29 cellular contexts compared by ENCODE assay signal in genomic region chr16:8828541-8829165, GRCh38. TPM values are rescaled to one million over a fixed set of nuclear protein-coding genes. Genes with fewer than 3 reads are reported as not detected.
DNase-seq lines count a peak whose midpoint lies in the region; ATAC-seq, FAIRE-seq and TF ChIP-seq lines count a peak whose summit lies in the region.
"Had no signal": no experiment of that assay in that cellular context is flagged by ENCODE, and none has a peak within 500 bp of the region (broad histone marks: within the 10 kb centered on the region; RNA-seq: fewer than 3 reads in every experiment).

No MANE protein-coding gene starts in this region.

- BruUV-seq in mammary epithelial cell (replicated peaks; lab: Mats Ljungman, UMichigan): no TSS peak

- H3K9me2 ChIP-seq in GM23338 (ENCODE audit: insufficient read depth): no peaks in the 10 kb centered on the region

- H3K27me3 ChIP-seq in BLaER1 (no peaks in the 10 kb centered on the region), GM23338 (ENCODE audit: insufficient read depth) (no peaks in the 10 kb centered on the region), mammary epithelial cell (ENCODE audit: insufficient read depth, low read length) (no peaks in the 10 kb centered on the region), keratinocyte (ENCODE audit: control insufficient read depth, extremely low read depth, insufficient read depth, low read length) (no peaks in the 10 kb centered on the region)
- H3K27me3 ChIP-seq: sigmoid colon, thyroid gland had no signal

- H3K9me3 ChIP-seq in BLaER1 (no peaks in the 10 kb centered on the region), mammary epithelial cell (replicated peaks; ENCODE audit: insufficient read depth, low read length) (no peaks in the 10 kb centered on the region), keratinocyte (ENCODE audit: control insufficient read depth, low read depth, low read length) (no peaks in the 10 kb centered on the region)
- H3K9me3 ChIP-seq: sigmoid colon, thyroid gland had no signal

- H3K4me1 Mint-ChIP-seq in GM23338: peaks cover 55% of the 10 kb centered on the region

- H3K27ac ChIP-seq in BLaER1: peak overlapping the region; percentile 37; the same call in 1 of the 2 replicates
- peak overlapping the region; percentile 46 for H3K27ac ChIP-seq in GM23338 (ENCODE audit: low read depth)
- no peak overlapping the region for H3K27ac ChIP-seq in mammary epithelial cell (ENCODE audit: insufficient read depth, low read depth, low read length)
- H3K27ac ChIP-seq in keratinocyte (ENCODE audit: control insufficient read depth, insufficient read depth, low read length): peak overlapping the region; percentile 65
- H3K27ac ChIP-seq: sigmoid colon, thyroid gland, VCaP had no signal

- no peaks in the 10 kb centered on the region; the same call in 2 of the 3 replicates for H3K9me3 Mint-ChIP-seq in GM23338
- H3K9me3 Mint-ChIP-seq: activated naive CD4-positive, alpha-beta T cell treated with anti-CD3 and anti-CD28 coated beads, Interleukin-2, amount 10 ng/mL, durations not matched to agents 7 days and 5 days; activated T-cell treated with anti-CD3 and anti-CD28 coated beads, Interleukin-2, amount 50 U/mL, for 24 hours; brain; CD4-positive, CD25-positive, alpha-beta regulatory T cell; dendritic cell treated with granulocyte-macrophage colony-stimulating factor and Interleukin-4, amounts not matched to agents 40 ng/mL and 50 ng/mL, for 4 days had no signal

- no peak overlapping the region for H3K4me3 ChIP-seq in BLaER1
- no peak overlapping the region for H3K4me3 ChIP-seq in GM23338
- H3K4me3 ChIP-seq in mammary epithelial cell (replicated peaks in 1 of 3; ENCODE audit: insufficient read depth in 1 of 3, low read depth in 2 of 3, low read length in 3 of 3): no peak overlapping the region
- H3K4me3 ChIP-seq in keratinocyte (ENCODE audit: control insufficient read depth in 2 of 3, extremely low read depth in 1 of 3, insufficient read depth in 2 of 3, low read depth in 1 of 3, low read length in 3 of 3): no peak overlapping the region
- H3K4me3 ChIP-seq: sigmoid colon, thyroid gland had no signal

- intact Hi-C loops in mammary epithelial cell (cut with micrococcal nuclease): no loop called here

- H3K4me2 ChIP-seq in BLaER1: peak overlapping the region; percentile 89; the same call in 1 of the 2 replicates
- no peak overlapping the region for H3K4me2 ChIP-seq in GM23338
- no peak overlapping the region for H3K4me2 ChIP-seq in mammary epithelial cell (ENCODE audit: insufficient read depth, low read depth, low read length)
- peak overlapping the region; percentile 65 for H3K4me2 ChIP-seq in keratinocyte (ENCODE audit: control insufficient read depth, extremely low read depth, insufficient read depth, low read depth, low read length)

- peak; percentile 86 for FAIRE-seq in keratinocyte (lab: Jason Lieb, UNC)

- dilution Hi-C loops in mammary epithelial cell (cut with HindIII; ENCODE audit: low sequenced_read_pairs): no loop called here
- dilution Hi-C loops in keratinocyte (cut with MboI; ENCODE audit: extremely low pct_ligation_motif_present, low sequenced_read_pairs): no loop called here

- DNase-seq in GM23338 (ENCODE audit: low spot score) (no peak), mammary epithelial cell (peak; percentile 74), keratinocyte (ENCODE audit: low read depth, low spot score) (no peak), Kasumi-1 (lab: John Stamatoyannopoulos, UW) (no peak), OCI-M2 (lab: John Stamatoyannopoulos, UW; ENCODE audit: unreplicated experiment) (no peak)
- DNase-seq: activated CD4-positive, alpha-beta T cell treated with anti-CD3 and anti-CD28 coated beads, Interleukin-2, amount 50 U/mL, for 48 hours; activated naive CD4-positive, alpha-beta T cell treated with anti-CD3 and anti-CD28 coated beads, Interleukin-2, amount 10 ng/mL, durations not matched to agents 7 days and 5 days; activated T-cell treated with anti-CD3 and anti-CD28 coated beads, Interleukin-2, amount 50 U/mL, for 24 hours; CD4-positive, CD25-positive, alpha-beta regulatory T cell; DMS53; erythroblast; NCI-H1105; NCI-H2107; NCI-H526; sigmoid colon; stimulated activated naive CD4-positive, alpha-beta T cell; thyroid gland had no signal

- peaks cover 4% of the 10 kb centered on the region for H3K79me2 ChIP-seq in GM23338 (replicated peaks; ENCODE audit: insufficient read depth)
- H3K79me2 ChIP-seq in mammary epithelial cell (ENCODE audit: insufficient read depth, low read length): peaks cover 36% of the 10 kb centered on the region
- peaks cover 31% of the 10 kb centered on the region for H3K79me2 ChIP-seq in keratinocyte (ENCODE audit: control insufficient read depth, insufficient read depth, low read length)

- H4K20me1 ChIP-seq in BLaER1: no peaks in the 10 kb centered on the region
- no peaks in the 10 kb centered on the region for H4K20me1 ChIP-seq in GM23338 (replicated peaks; ENCODE audit: insufficient read depth)
- peaks cover 3% of the 10 kb centered on the region for H4K20me1 ChIP-seq in mammary epithelial cell (ENCODE audit: insufficient read depth, low read length)
- peaks cover 4% of the 10 kb centered on the region for H4K20me1 ChIP-seq in keratinocyte (ENCODE audit: control insufficient read depth, extremely low read depth, insufficient read depth, low read length)

- TF ChIP-seq CTCF in GM23338 (conservative IDR thresholded peaks at IDR 0.05; ENCODE audit: low read depth in 2 of 2): no peak
- no peak for TF ChIP-seq CTCF in mammary epithelial cell (conservative IDR thresholded peaks at IDR 0.05 in 1 of 2, IDR thresholded peaks at IDR 0.05 in 1 of 2; ENCODE audit: extremely low read depth in 1 of 2, insufficient read depth in 1 of 2, low read depth in 1 of 2, low read length in 2 of 2)
- TF ChIP-seq CTCF in keratinocyte (optimal IDR thresholded peaks at IDR 0.05 in 1 of 3, IDR thresholded peaks at IDR 0.05 in 1 of 3, conservative IDR thresholded peaks at IDR 0.05 in 1 of 3; ENCODE audit: extremely low read depth in 1 of 3, insufficient read depth in 2 of 3, low read length in 3 of 3): no peak

- peaks cover 18% of the 10 kb centered on the region for H3K27me3 Mint-ChIP-seq in GM23338 (ENCODE audit: insufficient read depth, low read depth, poor library complexity)
- H3K27me3 Mint-ChIP-seq: activated naive CD4-positive, alpha-beta T cell treated with anti-CD3 and anti-CD28 coated beads, Interleukin-2, amount 10 ng/mL, durations not matched to agents 7 days and 5 days; activated T-cell treated with anti-CD3 and anti-CD28 coated beads, Interleukin-2, amount 50 U/mL, for 24 hours; CD4-positive, CD25-positive, alpha-beta regulatory T cell; dendritic cell treated with granulocyte-macrophage colony-stimulating factor and Interleukin-4, amounts not matched to agents 40 ng/mL and 50 ng/mL, for 4 days had no signal

- H3K9ac ChIP-seq in BLaER1: no peak overlapping the region; the same call in 1 of the 2 replicates
- no peak overlapping the region for H3K9ac ChIP-seq in mammary epithelial cell (ENCODE audit: insufficient read depth, low read length)
- no peak overlapping the region for H3K9ac ChIP-seq in keratinocyte (ENCODE audit: control insufficient read depth, extremely low read depth, insufficient read depth, low read length)

- peaks cover 45% of the 10 kb centered on the region for H3K36me3 ChIP-seq in BLaER1
- H3K36me3 ChIP-seq in GM23338 (ENCODE audit: insufficient read depth): peaks cover 10% of the 10 kb centered on the region
- H3K36me3 ChIP-seq in mammary epithelial cell (ENCODE audit: insufficient read depth, low read length): peaks cover 16% of the 10 kb centered on the region
- peaks cover 19 to 39% of the 10 kb centered on the region in 2 experiments for H3K36me3 ChIP-seq in keratinocyte (ENCODE audit: control insufficient read depth in 2 of 2, extremely low read depth in 1 of 2, insufficient read depth in 2 of 2, low read length in 2 of 2)

- H3K27ac Mint-ChIP-seq in GM23338: peak overlapping the region; percentile 83; the same call in 1 of the 2 replicates
- H3K27ac Mint-ChIP-seq: activated naive CD4-positive, alpha-beta T cell treated with anti-CD3 and anti-CD28 coated beads, Interleukin-2, amount 10 ng/mL, durations not matched to agents 7 days and 5 days; activated T-cell treated with anti-CD3 and anti-CD28 coated beads, Interleukin-2, amount 50 U/mL, for 24 hours; dendritic cell treated with granulocyte-macrophage colony-stimulating factor and Interleukin-4, amounts not matched to agents 40 ng/mL and 50 ng/mL, for 4 days had no signal

- peaks cover 2% of the 10 kb centered on the region for H3K9me1 ChIP-seq in keratinocyte (ENCODE audit: control insufficient read depth, extremely low read depth, insufficient read depth, low read length)

- no peak for ATAC-seq in GM23338
- ATAC-seq in HG03457 (IDR thresholded peaks at IDR 0.05; ENCODE audit: unreplicated experiment): no peak
- no peak for ATAC-seq in HG02588 (IDR thresholded peaks at IDR 0.05; ENCODE audit: unreplicated experiment)
- ATAC-seq: Right ventricle myocardium inferior had no signal

- in situ Hi-C loops in mammary epithelial cell (cut with MboI; ENCODE audit: low sequenced_read_pairs in 2 of 2): no loop called here

- H2AFZ ChIP-seq in GM23338 (no peak overlapping the region), mammary epithelial cell (ENCODE audit: low read depth, low read length) (no peak overlapping the region), keratinocyte (ENCODE audit: control insufficient read depth, low read length) (no peak overlapping the region)

- H3K36me3 Mint-ChIP-seq in GM23338 (ENCODE audit: low read depth): peaks cover 68% of the 10 kb centered on the region

- 76% methylated on average over 7 of the region's 8 CpGs for WGBS in mammary epithelial cell (ENCODE audit: low coverage, missing lambda C conversion rate)

- H3K4me1 ChIP-seq in BLaER1 (peaks cover 53% of the 10 kb centered on the region), GM23338 (ENCODE audit: insufficient read depth) (peaks cover 48% of the 10 kb centered on the region), mammary epithelial cell (ENCODE audit: insufficient read depth, low read length) (peaks cover 13% of the 10 kb centered on the region), keratinocyte (ENCODE audit: control insufficient read depth, extremely low read depth, insufficient read depth, low read length) (peaks cover 13% of the 10 kb centered on the region)
- H3K4me1 ChIP-seq: sigmoid colon, thyroid gland had no signal

- H3F3A ChIP-seq in GM23338 (replicated peaks; ENCODE audit: low read depth): peaks cover 33% of the 10 kb centered on the region

- H3K4me3 Mint-ChIP-seq in GM23338: no peak overlapping the region
- H3K4me3 Mint-ChIP-seq: activated naive CD4-positive, alpha-beta T cell treated with anti-CD3 and anti-CD28 coated beads, Interleukin-2, amount 10 ng/mL, durations not matched to agents 7 days and 5 days; activated T-cell treated with anti-CD3 and anti-CD28 coated beads, Interleukin-2, amount 50 U/mL, for 24 hours; brain; CD4-positive, CD25-positive, alpha-beta regulatory T cell; dendritic cell treated with granulocyte-macrophage colony-stimulating factor and Interleukin-4, amounts not matched to agents 40 ng/mL and 50 ng/mL, for 4 days had no signal

- CTCF ChIA-PET in mammary epithelial cell (lab: Charles Lee; ENCODE audit: low non-redundant PET): interaction anchor here (0.6 kb wide), 1 partner anchor 177 kb away, joined by 5 read pairs; no protein-coding TSS in a partner anchor

RNA-seq across cellular contexts. Expression of gene PMM2, which starts 31.0 kb away (rescaled TPM):
- total RNA-seq in GM23338 (2014; rRNA removed; shearing (Covaris generic)): 38.2 and 45.1 TPM in 2 replicates
- polyA plus RNA-seq in GM23338 (2016; fragmentation: Nextera tagmentation; extraction: Ambion mirVana): 60.4 and 64.0 TPM in 2 replicates
- total RNA-seq in mammary epithelial cell: 10 to 100 TPM; 36.2 to 67.8 TPM
- 34.2 TPM for polyA plus RNA-seq in mammary epithelial cell
- polyA minus RNA-seq in mammary epithelial cell: 68.8 TPM
- 30.2 to 48.6 TPM (median 38.6 TPM) in 3 replicates for polyA plus RNA-seq in keratinocyte
- polyA plus RNA-seq in keratinocyte (2011; ENCODE audit: low read depth): 84.5 TPM
- 28.6 and 29.3 TPM in 2 replicates for polyA plus RNA-seq in keratinocyte (2011; cell fraction: cytosol; rRNA removed)
- 45.1 and 48.1 TPM in 2 replicates for polyA plus RNA-seq in keratinocyte (2011; cell fraction: nucleus; rRNA removed)
- 25.7 and 49.3 TPM in 2 replicates for polyA plus RNA-seq in keratinocyte (2012; ENCODE audit: low replicate concordance)
- polyA minus RNA-seq in keratinocyte: 10.7 to 20.5 TPM (median 17.0 TPM) in 3 replicates
- polyA minus RNA-seq in keratinocyte (2011; cell fraction: cytosol; rRNA and poly(A)+ RNA removed): 17.3 TPM
- 13.1 and 27.4 TPM in 2 replicates for polyA minus RNA-seq in keratinocyte (2011; cell fraction: nucleus; rRNA and poly(A)+ RNA removed)

RNA-seq across cellular contexts. Expression of gene TMEM186, which starts 31.2 kb away (rescaled TPM):
- 8.3 and 11.2 TPM in 2 replicates for total RNA-seq in GM23338 (2014; rRNA removed; shearing (Covaris generic))
- polyA plus RNA-seq in GM23338 (2016; fragmentation: Nextera tagmentation; extraction: Ambion mirVana) (11.7 and 14.8 TPM in 2 replicates), mammary epithelial cell (10.8 TPM), keratinocyte (7.8 to 9.8 TPM (median 8.1 TPM) in 3 replicates)
- 1 to 10 TPM; 4.5 to 9.8 TPM for total RNA-seq in mammary epithelial cell
- polyA minus RNA-seq in mammary epithelial cell (not detected), keratinocyte (2.4 to 5.2 TPM (median 2.8 TPM) in 3 replicates)
- 6.5 TPM for polyA plus RNA-seq in keratinocyte (2011; ENCODE audit: low read depth)
- polyA plus RNA-seq in keratinocyte (2011; cell fraction: cytosol; rRNA removed): 6.0 and 7.3 TPM in 2 replicates
- 11.9 and 14.2 TPM in 2 replicates for polyA plus RNA-seq in keratinocyte (2011; cell fraction: nucleus; rRNA removed)
- 8.5 and 13.3 TPM in 2 replicates for polyA plus RNA-seq in keratinocyte (2012; ENCODE audit: low replicate concordance)
- polyA minus RNA-seq in keratinocyte (2011; cell fraction: cytosol; rRNA and poly(A)+ RNA removed): 1.3 TPM
- 1.8 and 1.9 TPM in 2 replicates for polyA minus RNA-seq in keratinocyte (2011; cell fraction: nucleus; rRNA and poly(A)+ RNA removed)

RNA-seq across cellular contexts. Expression of gene CARHSP1, which starts 40.2 kb away (rescaled TPM):
- 286 and 301 TPM in 2 replicates for total RNA-seq in GM23338 (2014; rRNA removed; shearing (Covaris generic))
- polyA plus RNA-seq in GM23338 (2016; fragmentation: Nextera tagmentation; extraction: Ambion mirVana) (324 and 339 TPM in 2 replicates), mammary epithelial cell (64.3 TPM), keratinocyte (61.9 to 90.8 TPM (median 88.4 TPM) in 3 replicates)
- total RNA-seq in mammary epithelial cell: 10 to 100 TPM; 50.2 to 51.7 TPM
- polyA minus RNA-seq in mammary epithelial cell (37.8 TPM), keratinocyte (100 to 120 TPM (median 101 TPM) in 3 replicates)
- 10.9 TPM for polyA plus RNA-seq in keratinocyte (2011; ENCODE audit: low read depth)
- polyA plus RNA-seq in keratinocyte (2011; cell fraction: cytosol; rRNA removed): 58.2 and 109 TPM in 2 replicates
- polyA plus RNA-seq in keratinocyte (2011; cell fraction: nucleus; rRNA removed): 39.2 and 49.4 TPM in 2 replicates
- polyA plus RNA-seq in keratinocyte (2012; ENCODE audit: low replicate concordance): 37.3 and 160 TPM in 2 replicates
- 138 TPM for polyA minus RNA-seq in keratinocyte (2011; cell fraction: cytosol; rRNA and poly(A)+ RNA removed)
- 17.3 and 24.8 TPM in 2 replicates for polyA minus RNA-seq in keratinocyte (2011; cell fraction: nucleus; rRNA and poly(A)+ RNA removed)

RNA-seq across cellular contexts. Expression of gene LITAFD, which starts 53.5 kb away (rescaled TPM):
- total RNA-seq in GM23338 (2014; rRNA removed; shearing (Covaris generic)): not detected in 2 replicates
- not detected in 2 replicates for polyA plus RNA-seq in GM23338 (2016; fragmentation: Nextera tagmentation; extraction: Ambion mirVana)
- total RNA-seq in mammary epithelial cell: not detected
- polyA plus RNA-seq in mammary epithelial cell: not detected
- not detected for polyA minus RNA-seq in mammary epithelial cell
- polyA plus RNA-seq in keratinocyte: not detected in 3 replicates
- not detected for polyA plus RNA-seq in keratinocyte (2011; ENCODE audit: low read depth)
- not detected in 2 replicates for polyA plus RNA-seq in keratinocyte (2011; cell fraction: cytosol; rRNA removed)
- not detected in 2 replicates for polyA plus RNA-seq in keratinocyte (2011; cell fraction: nucleus; rRNA removed)
- not detected in 2 replicates for polyA plus RNA-seq in keratinocyte (2012; ENCODE audit: low replicate concordance)
- polyA minus RNA-seq in keratinocyte: not detected in 3 replicates
- polyA minus RNA-seq in keratinocyte (2011; cell fraction: cytosol; rRNA and poly(A)+ RNA removed): not detected
- polyA minus RNA-seq in keratinocyte (2011; cell fraction: nucleus; rRNA and poly(A)+ RNA removed): not detected in 2 replicates
- total RNA-seq: CD4-positive, CD25-positive, alpha-beta regulatory T cell; LHCN-M2; liver; omental fat pad; Right ventricle myocardium inferior; sigmoid colon; T-helper 1 cell treated with Interleukin-12 subunit alpha and Interleukin-12 subunit beta and Interleukin-4 antibody, amounts not matched to agents 30 ng/mL and 1 ng/mL, for 36 hours; thyroid gland had no signal
- polyA plus RNA-seq: AG04450; CD4-positive, CD25-positive, alpha-beta regulatory T cell; liver; sigmoid colon had no signal

Comparison
In these comparisons a context has a peak if more than half of its experiments do, and no peak if none do; other contexts are left out.
1. H3K4me2 ChIP-seq: peak in BLaER1 (single experiment) and keratinocyte (single experiment); none in GM23338 (single experiment) and mammary epithelial cell (single experiment).